In the genomic region with DNA sequence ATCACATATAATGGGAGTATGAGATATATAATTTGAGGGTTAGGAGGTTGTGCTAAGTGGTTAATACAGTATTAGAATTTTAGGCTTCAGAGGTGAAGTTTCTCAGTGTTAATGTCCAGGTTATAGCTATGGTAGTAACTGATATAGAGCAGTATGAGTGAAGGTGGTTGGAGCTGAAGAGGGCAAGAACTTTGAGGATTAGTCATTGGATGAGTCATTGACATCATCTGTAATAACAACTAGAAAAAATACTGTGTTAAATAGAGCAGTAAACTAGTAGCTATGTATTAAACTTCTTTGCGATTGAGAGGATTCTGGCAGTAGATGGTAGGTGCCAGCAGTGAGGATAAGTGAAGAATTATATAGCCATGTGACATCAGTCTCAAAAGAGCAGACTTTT, we compare ENCODE assay signal across 12 cellular contexts. TPM values are rescaled to one million over a fixed set of nuclear protein-coding genes. Genes with fewer than 3 reads are reported as not detected.
A peak's percentile ranks its signal among the peaks of the same experiment; 100 is the strongest.
DNase-seq lines count a peak whose midpoint lies in the region; ATAC-seq, FAIRE-seq and TF ChIP-seq lines count a peak whose summit lies in the region.
"Had no signal": no experiment of that assay in that cellular context is flagged by ENCODE, and none has a peak within 500 bp of the region (broad histone marks: within the 10 kb centered on the region; RNA-seq: fewer than 3 reads in every experiment).

No MANE protein-coding gene starts in this region.

- CTCF ChIA-PET in CD4-positive, alpha-beta T cell (lab: Charles Lee) = no interaction called here

- DNase-seq in CD4-positive, alpha-beta T cell = no peak
- peak; percentile 52 for DNase-seq in HTR-8/SVneo (ENCODE audit: insufficient read length, low spot score)
- peak; percentile 74 for DNase-seq in brain microvascular endothelial cell
- peak; percentile 57 for DNase-seq in myocyte (ENCODE audit: low read depth)
- no peak for DNase-seq in left lobe of liver (ENCODE audit: low spot score)
- DNase-seq in NCI-H2196 treated with DMSO at 0.1 percent for 48 hours (lab: John Stamatoyannopoulos, UW; ENCODE audit: unreplicated experiment) = no peak
- DNase-seq: activated CD4-positive, alpha-beta T cell treated with anti-CD3 and anti-CD28 coated beads for 4 hours; NCI-H446; pancreas had no signal

- POLR2A ChIA-PET in CD4-positive, alpha-beta T cell (lab: Charles Lee) = no interaction called here

- H3K9me3 Mint-ChIP-seq in CD4-positive, alpha-beta T cell = no peaks in the 10 kb centered on the region

- H3K4me3 ChIP-seq in brain microvascular endothelial cell (ENCODE audit: low read depth, low read length) = no peak overlapping the region
- H3K4me3 ChIP-seq: pancreas had no signal

- no peaks in the 10 kb centered on the region for H3K27me3 Mint-ChIP-seq in CD4-positive, alpha-beta T cell

- no peak for FAIRE-seq in HTR-8/SVneo (lab: Jason Lieb, UNC)
- FAIRE-seq: endometrium, pancreas had no signal

- ATAC-seq in CD4-positive, alpha-beta T cell (ENCODE audit: poor library complexity) = no peak
- ATAC-seq in GM21360 (IDR thresholded peaks at IDR 0.05; ENCODE audit: unreplicated experiment) (no peak), left lobe of liver (no peak), HG03045 (IDR thresholded peaks at IDR 0.05; ENCODE audit: unreplicated experiment) (no peak)

- intact Hi-C loops in CD4-positive, alpha-beta T cell (cut with DNase I, micrococcal nuclease) = no loop called here

- no peaks in the 10 kb centered on the region for H3K9me3 ChIP-seq in CD4-positive, alpha-beta T cell (ENCODE audit: control insufficient read depth, low read length)
- H3K9me3 ChIP-seq: pancreas had no signal

- peaks cover 85% of the 10 kb centered on the region for H3K36me3 Mint-ChIP-seq in CD4-positive, alpha-beta T cell (ENCODE audit: low read depth)

- in situ Hi-C loops in brain microvascular endothelial cell (cut with HindIII; ENCODE audit: low pct_ligation_motif_present, low sequenced_read_pairs) = no loop called here

- no peak for TF ChIP-seq CTCF in CD4-positive, alpha-beta T cell (IDR thresholded peaks at IDR 0.05)
- no peak for TF ChIP-seq CTCF in brain microvascular endothelial cell (IDR thresholded peaks at IDR 0.05; ENCODE audit: low read depth, low read length, missing control alignments)

- H3K36me3 ChIP-seq in brain microvascular endothelial cell (replicated peaks) = peaks cover 3% of the 10 kb centered on the region

- peaks cover 15% of the 10 kb centered on the region for H3K4me1 Mint-ChIP-seq in CD4-positive, alpha-beta T cell (ENCODE audit: low read depth)

- H3K4me3 Mint-ChIP-seq in CD4-positive, alpha-beta T cell = no peak overlapping the region

- peak overlapping the region; percentile 24 for H3K27ac Mint-ChIP-seq in CD4-positive, alpha-beta T cell

- H3K27me3 ChIP-seq in CD4-positive, alpha-beta T cell (ENCODE audit: control insufficient read depth, insufficient read depth, low read length) = no peaks in the 10 kb centered on the region
- H3K27me3 ChIP-seq in brain microvascular endothelial cell (replicated peaks) = no peaks in the 10 kb centered on the region
- H3K27me3 ChIP-seq: pancreas had no signal

- H3K27ac ChIP-seq in CD4-positive, alpha-beta T cell (ENCODE audit: low read depth, low read length) = no peak overlapping the region
- H3K27ac ChIP-seq in brain microvascular endothelial cell = peak overlapping the region; percentile 76
- H3K27ac ChIP-seq: pancreas had no signal

RNA-seq across cellular contexts. Expression of gene EIF3J, which starts 47.5 kb away (rescaled TPM):
- 10 to 100 TPM; 67.6 to 69.2 TPM for total RNA-seq in CD4-positive, alpha-beta T cell
- total RNA-seq in myocyte (39.7 and 55.4 TPM in 2 replicates), left lobe of liver (33.0 TPM)
- polyA plus RNA-seq in myocyte (2012) = 67.5 TPM

Comparison
In these comparisons a context has a peak if more than half of its experiments do, and no peak if none do; other contexts are left out.
1. DNase-seq: peak in HTR-8/SVneo (single experiment), brain microvascular endothelial cell (single experiment) and myocyte (single experiment); none in CD4-positive, alpha-beta T cell (0 of 10), left lobe of liver (single experiment) and NCI-H2196 treated with DMSO at 0.1 percent for 48 hours (single experiment).